Comparison of ENCODE assay signal across 1 cellular context in the genomic region with DNA sequence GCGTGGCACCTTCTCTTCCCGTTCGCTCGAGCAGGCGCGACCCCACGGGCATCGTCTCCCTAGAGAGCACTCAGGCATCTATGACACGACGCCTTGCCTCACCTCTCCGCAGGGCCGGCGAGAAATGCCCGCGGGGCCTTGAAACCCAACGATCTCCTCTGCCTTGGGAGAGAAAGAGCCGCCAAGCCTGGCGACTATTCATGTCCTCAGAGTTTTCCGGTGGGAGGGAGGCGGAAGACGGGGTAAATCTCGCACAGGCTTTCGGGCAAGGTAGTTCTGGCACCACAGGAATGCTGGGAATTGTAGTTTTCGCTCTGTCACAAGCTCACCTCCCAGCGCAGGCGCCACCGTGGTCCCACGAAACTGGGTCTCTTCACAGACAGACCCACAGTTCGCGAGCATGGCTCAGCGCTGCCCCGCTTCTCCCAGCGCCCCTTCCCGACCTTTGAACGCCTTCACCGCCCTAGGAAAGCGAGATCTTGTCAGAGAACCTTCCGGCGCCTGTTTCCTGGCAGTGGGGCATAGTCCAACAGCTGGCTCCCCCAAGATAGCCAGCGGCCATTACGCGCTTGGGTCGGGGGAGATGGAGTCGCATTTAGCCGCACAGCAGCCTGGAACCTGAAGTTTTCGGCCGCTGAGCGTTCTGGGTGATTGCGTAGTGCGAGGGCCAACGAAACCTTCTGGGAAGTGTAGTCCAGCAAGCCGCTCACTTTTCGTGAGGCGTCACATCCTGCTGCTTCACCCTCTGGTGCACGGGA.
TF ChIP-seq lines count a peak whose summit lies in the region.

A gene with protein sequence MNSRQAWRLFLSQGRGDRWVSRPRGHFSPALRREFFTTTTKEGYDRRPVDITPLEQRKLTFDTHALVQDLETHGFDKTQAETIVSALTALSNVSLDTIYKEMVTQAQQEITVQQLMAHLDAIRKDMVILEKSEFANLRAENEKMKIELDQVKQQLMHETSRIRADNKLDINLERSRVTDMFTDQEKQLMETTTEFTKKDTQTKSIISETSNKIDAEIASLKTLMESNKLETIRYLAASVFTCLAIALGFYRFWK (minus strand): TSS at position 597 of the 758 bp plus-strand sequence. CDS start 395 bp downstream, at position 202.

TF ChIP-seq in HepG2, 621 proteins besides CTCF, POLR2A, EP300 and RAD21 (continued from another document and continues in another):
- TF ChIP-seq ZBTB20 (CRISPR knock-in tag; IDR thresholded peaks at IDR 0.05; ENCODE audit: borderline replicate concordance, low read depth) (peak; percentile 69), FOXK1 (CRISPR knock-in tag; IDR thresholded peaks at IDR 0.05; ENCODE audit: borderline replicate concordance, low read depth) (peak; percentile 56; the same call in 1 of the 2 replicates), IKZF1 (IDR thresholded peaks at IDR 0.05) (no peak), JUN (CRISPR knock-in tag; IDR thresholded peaks at IDR 0.05) (peak; percentile 75; the same call in 1 of the 2 replicates), ZNF24 (IDR thresholded peaks at IDR 0.05) (no peak), XRCC5 (optimal IDR thresholded peaks at IDR 0.05; ENCODE audit: low read length) (peak; percentile 52), DPF2 (CRISPR knock-in tag; IDR thresholded peaks at IDR 0.05; ENCODE audit: borderline replicate concordance, low read depth) (no peak), ZNF790 (CRISPR knock-in tag; IDR thresholded peaks at IDR 0.05; ENCODE audit: borderline replicate concordance) (peak; percentile 45; the same call in 1 of the 2 replicates), ZKSCAN1 (IDR thresholded peaks at IDR 0.05; ENCODE audit: low read length) (no peak), HOXA3 (CRISPR knock-in tag; IDR thresholded peaks at IDR 0.05) (peak; percentile 95), ARNT (IDR thresholded peaks at IDR 0.05) (no peak), KDM2A (CRISPR knock-in tag; IDR thresholded peaks at IDR 0.05; ENCODE audit: borderline replicate concordance, low read depth) (peak; percentile 92), ZFP1 (CRISPR knock-in tag; IDR thresholded peaks at IDR 0.05) (0 out of 2 replicates have a peak, but pooled peaks have one; percentile 49), ZNF564 (CRISPR knock-in tag; IDR thresholded peaks at IDR 0.05) (peak; percentile 72; the same call in 1 of the 2 replicates), AGO2 (optimal IDR thresholded peaks at IDR 0.05; ENCODE audit: low read depth, low read length) (peak; percentile 96), ZNF282 (IDR thresholded peaks at IDR 0.05; ENCODE audit: partially characterized antibody) (no peak), POLR2AphosphoS2 (IDR thresholded peaks at IDR 0.05; ENCODE audit: low read depth, low read length) (peak; percentile 95; the same call in 1 of the 2 replicates), SP1 (IDR thresholded peaks at IDR 0.05) (no peak), SP1 (CRISPR knock-in tag; IDR thresholded peaks at IDR 0.05) (peak; percentile 29), SMAD3 (CRISPR knock-in tag; IDR thresholded peaks at IDR 0.05) (no peak; the same call in 1 of the 2 replicates), ZNF850 (CRISPR knock-in tag; conservative IDR thresholded peaks at IDR 0.05) (no peak), ZNF343 (CRISPR knock-in tag; IDR thresholded peaks at IDR 0.05) (0 out of 2 replicates have a peak, but pooled peaks have one; percentile 69), HMG20B (CRISPR knock-in tag; conservative IDR thresholded peaks at IDR 0.05) (0 out of 2 replicates have a peak, but pooled peaks have one; percentile 20), JARID2 (CRISPR knock-in tag; IDR thresholded peaks at IDR 0.05; ENCODE audit: insufficient replicate concordance) (no peak), ZNF549 (CRISPR knock-in tag; IDR thresholded peaks at IDR 0.05) (0 out of 2 replicates have a peak, but pooled peaks have one; percentile 34), ZNF530 (CRISPR knock-in tag; IDR thresholded peaks at IDR 0.05; ENCODE audit: low read depth) (no peak), KAT7 (CRISPR knock-in tag; IDR thresholded peaks at IDR 0.05; ENCODE audit: borderline replicate concordance) (no peak), SRSF4 (IDR thresholded peaks at IDR 0.05; ENCODE audit: low read depth, low read length, poor library complexity, severe bottlenecking) (no peak)
- TF ChIP-seq, protein P1, sequence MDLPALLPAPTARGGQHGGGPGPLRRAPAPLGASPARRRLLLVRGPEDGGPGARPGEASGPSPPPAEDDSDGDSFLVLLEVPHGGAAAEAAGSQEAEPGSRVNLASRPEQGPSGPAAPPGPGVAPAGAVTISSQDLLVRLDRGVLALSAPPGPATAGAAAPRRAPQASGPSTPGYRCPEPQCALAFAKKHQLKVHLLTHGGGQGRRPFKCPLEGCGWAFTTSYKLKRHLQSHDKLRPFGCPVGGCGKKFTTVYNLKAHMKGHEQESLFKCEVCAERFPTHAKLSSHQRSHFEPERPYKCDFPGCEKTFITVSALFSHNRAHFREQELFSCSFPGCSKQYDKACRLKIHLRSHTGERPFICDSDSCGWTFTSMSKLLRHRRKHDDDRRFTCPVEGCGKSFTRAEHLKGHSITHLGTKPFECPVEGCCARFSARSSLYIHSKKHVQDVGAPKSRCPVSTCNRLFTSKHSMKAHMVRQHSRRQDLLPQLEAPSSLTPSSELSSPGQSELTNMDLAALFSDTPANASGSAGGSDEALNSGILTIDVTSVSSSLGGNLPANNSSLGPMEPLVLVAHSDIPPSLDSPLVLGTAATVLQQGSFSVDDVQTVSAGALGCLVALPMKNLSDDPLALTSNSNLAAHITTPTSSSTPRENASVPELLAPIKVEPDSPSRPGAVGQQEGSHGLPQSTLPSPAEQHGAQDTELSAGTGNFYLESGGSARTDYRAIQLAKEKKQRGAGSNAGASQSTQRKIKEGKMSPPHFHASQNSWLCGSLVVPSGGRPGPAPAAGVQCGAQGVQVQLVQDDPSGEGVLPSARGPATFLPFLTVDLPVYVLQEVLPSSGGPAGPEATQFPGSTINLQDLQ (CRISPR knock-in tag; IDR thresholded peaks at IDR 0.05), result no peak; the same call in 1 of the 2 replicates
- TF ChIP-seq, protein P2, sequence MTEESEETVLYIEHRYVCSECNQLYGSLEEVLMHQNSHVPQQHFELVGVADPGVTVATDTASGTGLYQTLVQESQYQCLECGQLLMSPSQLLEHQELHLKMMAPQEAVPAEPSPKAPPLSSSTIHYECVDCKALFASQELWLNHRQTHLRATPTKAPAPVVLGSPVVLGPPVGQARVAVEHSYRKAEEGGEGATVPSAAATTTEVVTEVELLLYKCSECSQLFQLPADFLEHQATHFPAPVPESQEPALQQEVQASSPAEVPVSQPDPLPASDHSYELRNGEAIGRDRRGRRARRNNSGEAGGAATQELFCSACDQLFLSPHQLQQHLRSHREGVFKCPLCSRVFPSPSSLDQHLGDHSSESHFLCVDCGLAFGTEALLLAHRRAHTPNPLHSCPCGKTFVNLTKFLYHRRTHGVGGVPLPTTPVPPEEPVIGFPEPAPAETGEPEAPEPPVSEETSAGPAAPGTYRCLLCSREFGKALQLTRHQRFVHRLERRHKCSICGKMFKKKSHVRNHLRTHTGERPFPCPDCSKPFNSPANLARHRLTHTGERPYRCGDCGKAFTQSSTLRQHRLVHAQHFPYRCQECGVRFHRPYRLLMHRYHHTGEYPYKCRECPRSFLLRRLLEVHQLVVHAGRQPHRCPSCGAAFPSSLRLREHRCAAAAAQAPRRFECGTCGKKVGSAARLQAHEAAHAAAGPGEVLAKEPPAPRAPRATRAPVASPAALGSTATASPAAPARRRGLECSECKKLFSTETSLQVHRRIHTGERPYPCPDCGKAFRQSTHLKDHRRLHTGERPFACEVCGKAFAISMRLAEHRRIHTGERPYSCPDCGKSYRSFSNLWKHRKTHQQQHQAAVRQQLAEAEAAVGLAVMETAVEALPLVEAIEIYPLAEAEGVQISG (CRISPR knock-in tag; IDR thresholded peaks at IDR 0.05), result peak; percentile 99
- TF ChIP-seq, protein P3, sequence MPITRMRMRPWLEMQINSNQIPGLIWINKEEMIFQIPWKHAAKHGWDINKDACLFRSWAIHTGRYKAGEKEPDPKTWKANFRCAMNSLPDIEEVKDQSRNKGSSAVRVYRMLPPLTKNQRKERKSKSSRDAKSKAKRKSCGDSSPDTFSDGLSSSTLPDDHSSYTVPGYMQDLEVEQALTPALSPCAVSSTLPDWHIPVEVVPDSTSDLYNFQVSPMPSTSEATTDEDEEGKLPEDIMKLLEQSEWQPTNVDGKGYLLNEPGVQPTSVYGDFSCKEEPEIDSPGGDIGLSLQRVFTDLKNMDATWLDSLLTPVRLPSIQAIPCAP (CRISPR knock-in tag; IDR thresholded peaks at IDR 0.05; ENCODE audit: low read depth), result no peak
- TF ChIP-seq, protein P4, sequence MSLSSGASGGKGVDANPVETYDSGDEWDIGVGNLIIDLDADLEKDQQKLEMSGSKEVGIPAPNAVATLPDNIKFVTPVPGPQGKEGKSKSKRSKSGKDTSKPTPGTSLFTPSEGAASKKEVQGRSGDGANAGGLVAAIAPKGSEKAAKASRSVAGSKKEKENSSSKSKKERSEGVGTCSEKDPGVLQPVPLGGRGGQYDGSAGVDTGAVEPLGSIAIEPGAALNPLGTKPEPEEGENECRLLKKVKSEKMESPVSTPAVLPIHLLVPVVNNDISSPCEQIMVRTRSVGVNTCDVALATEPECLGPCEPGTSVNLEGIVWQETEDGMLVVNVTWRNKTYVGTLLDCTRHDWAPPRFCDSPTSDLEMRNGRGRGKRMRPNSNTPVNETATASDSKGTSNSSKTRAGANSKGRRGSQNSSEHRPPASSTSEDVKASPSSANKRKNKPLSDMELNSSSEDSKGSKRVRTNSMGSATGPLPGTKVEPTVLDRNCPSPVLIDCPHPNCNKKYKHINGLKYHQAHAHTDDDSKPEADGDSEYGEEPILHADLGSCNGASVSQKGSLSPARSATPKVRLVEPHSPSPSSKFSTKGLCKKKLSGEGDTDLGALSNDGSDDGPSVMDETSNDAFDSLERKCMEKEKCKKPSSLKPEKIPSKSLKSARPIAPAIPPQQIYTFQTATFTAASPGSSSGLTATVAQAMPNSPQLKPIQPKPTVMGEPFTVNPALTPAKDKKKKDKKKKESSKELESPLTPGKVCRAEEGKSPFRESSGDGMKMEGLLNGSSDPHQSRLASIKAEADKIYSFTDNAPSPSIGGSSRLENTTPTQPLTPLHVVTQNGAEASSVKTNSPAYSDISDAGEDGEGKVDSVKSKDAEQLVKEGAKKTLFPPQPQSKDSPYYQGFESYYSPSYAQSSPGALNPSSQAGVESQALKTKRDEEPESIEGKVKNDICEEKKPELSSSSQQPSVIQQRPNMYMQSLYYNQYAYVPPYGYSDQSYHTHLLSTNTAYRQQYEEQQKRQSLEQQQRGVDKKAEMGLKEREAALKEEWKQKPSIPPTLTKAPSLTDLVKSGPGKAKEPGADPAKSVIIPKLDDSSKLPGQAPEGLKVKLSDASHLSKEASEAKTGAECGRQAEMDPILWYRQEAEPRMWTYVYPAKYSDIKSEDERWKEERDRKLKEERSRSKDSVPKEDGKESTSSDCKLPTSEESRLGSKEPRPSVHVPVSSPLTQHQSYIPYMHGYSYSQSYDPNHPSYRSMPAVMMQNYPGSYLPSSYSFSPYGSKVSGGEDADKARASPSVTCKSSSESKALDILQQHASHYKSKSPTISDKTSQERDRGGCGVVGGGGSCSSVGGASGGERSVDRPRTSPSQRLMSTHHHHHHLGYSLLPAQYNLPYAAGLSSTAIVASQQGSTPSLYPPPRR (CRISPR knock-in tag; IDR thresholded peaks at IDR 0.05; ENCODE audit: borderline replicate concordance), result no peak; the same call in 1 of the 2 replicates
- TF ChIP-seq, protein P5, sequence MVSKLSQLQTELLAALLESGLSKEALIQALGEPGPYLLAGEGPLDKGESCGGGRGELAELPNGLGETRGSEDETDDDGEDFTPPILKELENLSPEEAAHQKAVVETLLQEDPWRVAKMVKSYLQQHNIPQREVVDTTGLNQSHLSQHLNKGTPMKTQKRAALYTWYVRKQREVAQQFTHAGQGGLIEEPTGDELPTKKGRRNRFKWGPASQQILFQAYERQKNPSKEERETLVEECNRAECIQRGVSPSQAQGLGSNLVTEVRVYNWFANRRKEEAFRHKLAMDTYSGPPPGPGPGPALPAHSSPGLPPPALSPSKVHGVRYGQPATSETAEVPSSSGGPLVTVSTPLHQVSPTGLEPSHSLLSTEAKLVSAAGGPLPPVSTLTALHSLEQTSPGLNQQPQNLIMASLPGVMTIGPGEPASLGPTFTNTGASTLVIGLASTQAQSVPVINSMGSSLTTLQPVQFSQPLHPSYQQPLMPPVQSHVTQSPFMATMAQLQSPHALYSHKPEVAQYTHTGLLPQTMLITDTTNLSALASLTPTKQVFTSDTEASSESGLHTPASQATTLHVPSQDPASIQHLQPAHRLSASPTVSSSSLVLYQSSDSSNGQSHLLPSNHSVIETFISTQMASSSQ (IDR thresholded peaks at IDR 0.05; ENCODE audit: low read depth), result 0 out of 2 replicates have a peak, but pooled peaks have one; percentile 19
- TF ChIP-seq, protein P5 (CRISPR knock-in tag; IDR thresholded peaks at IDR 0.05; ENCODE audit: borderline replicate concordance), result peak; percentile 77; the same call in 1 of the 2 replicates
- TF ChIP-seq, protein P6, sequence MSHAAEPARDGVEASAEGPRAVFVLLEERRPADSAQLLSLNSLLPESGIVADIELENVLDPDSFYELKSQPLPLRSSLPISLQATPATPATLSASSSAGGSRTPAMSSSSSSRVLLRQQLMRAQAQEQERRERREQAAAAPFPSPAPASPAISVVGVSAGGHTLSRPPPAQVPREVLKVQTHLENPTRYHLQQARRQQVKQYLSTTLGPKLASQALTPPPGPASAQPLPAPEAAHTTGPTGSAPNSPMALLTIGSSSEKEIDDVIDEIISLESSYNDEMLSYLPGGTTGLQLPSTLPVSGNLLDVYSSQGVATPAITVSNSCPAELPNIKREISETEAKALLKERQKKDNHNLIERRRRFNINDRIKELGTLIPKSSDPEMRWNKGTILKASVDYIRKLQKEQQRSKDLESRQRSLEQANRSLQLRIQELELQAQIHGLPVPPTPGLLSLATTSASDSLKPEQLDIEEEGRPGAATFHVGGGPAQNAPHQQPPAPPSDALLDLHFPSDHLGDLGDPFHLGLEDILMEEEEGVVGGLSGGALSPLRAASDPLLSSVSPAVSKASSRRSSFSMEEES (CRISPR knock-in tag; IDR thresholded peaks at IDR 0.05), result peak; percentile 25; the same call in 1 of the 2 replicates
- TF ChIP-seq, protein P7, sequence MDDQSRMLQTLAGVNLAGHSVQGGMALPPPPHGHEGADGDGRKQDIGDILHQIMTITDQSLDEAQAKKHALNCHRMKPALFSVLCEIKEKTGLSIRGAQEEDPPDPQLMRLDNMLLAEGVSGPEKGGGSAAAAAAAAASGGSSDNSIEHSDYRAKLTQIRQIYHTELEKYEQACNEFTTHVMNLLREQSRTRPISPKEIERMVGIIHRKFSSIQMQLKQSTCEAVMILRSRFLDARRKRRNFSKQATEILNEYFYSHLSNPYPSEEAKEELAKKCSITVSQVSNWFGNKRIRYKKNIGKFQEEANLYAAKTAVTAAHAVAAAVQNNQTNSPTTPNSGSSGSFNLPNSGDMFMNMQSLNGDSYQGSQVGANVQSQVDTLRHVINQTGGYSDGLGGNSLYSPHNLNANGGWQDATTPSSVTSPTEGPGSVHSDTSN (CRISPR knock-in tag; IDR thresholded peaks at IDR 0.05; ENCODE audit: borderline replicate concordance), result no peak
